29 cellular contexts compared by ENCODE assay signal in the genomic region with DNA sequence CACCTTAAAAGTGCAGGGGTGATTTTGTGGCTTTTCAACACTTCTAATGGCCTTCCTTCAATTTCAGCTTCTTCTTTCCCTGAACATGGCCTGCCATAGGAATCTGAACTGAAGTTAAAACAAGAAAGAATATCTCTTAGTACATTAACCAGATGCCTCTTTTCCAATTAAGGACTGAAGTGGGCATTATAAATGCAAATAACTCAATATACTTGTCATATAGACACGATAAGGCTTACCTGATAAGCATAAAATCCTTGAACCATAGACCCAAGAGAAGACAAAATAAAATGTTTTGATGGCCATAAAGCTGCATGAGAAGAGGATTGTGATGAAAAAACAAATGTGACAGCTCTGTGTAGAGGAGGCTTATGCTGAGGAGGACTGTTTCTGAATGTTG.
"Had no signal": no experiment of that assay in that cellular context is flagged by ENCODE, and none has a peak within 500 bp of the region (broad histone marks: within the 10 kb centered on the region; RNA-seq: fewer than 3 reads in every experiment).

No MANE protein-coding gene starts in this region.

- H3K9me3 Mint-ChIP-seq: stimulated activated memory B cell treated with anti-CD40 and anti-IgM and Interleukin-4, amounts not matched to agents 10 μg/mL and 1 μg/mL and 100 μg/mL, for 72 hours; stimulated activated naive B cell treated with anti-CD40 and anti-IgM and Interleukin-4, amounts not matched to agents 10 μg/mL and 1 μg/mL and 100 μg/mL, for 72 hours; stimulated activated naive CD8-positive, alpha-beta T cell treated with anti-CD3 and anti-CD28 coated beads, Interleukin-15, amount 100 ng/mL, for 72 hours; stimulated activated naive CD8-positive, alpha-beta T cell treated with anti-CD3 and anti-CD28 coated beads, Interleukin-15, Interleukin-2, amounts not matched to agents 100 ng/mL and 50 ng/mL, for 24 hours; type B pancreatic cell had no signal

- ATAC-seq: stimulated activated effector memory CD8-positive, alpha-beta T cell treated with anti-CD3 and anti-CD28 coated beads, Interleukin-12 subunit alpha, Interleukin-12 subunit beta, amount 100 ng/mL, for 72 hours; stimulated activated memory B cell treated with anti-CD40 and anti-IgM and Interleukin-4, amounts not matched to agents 10 μg/mL and 1 μg/mL and 100 μg/mL, for 72 hours; stimulated activated naive B cell treated with anti-CD40 and anti-IgM and Interleukin-4, amounts not matched to agents 10 μg/mL and 1 μg/mL and 100 μg/mL, for 72 hours; stimulated activated naive CD8-positive, alpha-beta T cell treated with anti-CD3 and anti-CD28 coated beads, Interleukin-15, amount 100 ng/mL, for 72 hours; stimulated activated naive CD8-positive, alpha-beta T cell treated with anti-CD3 and anti-CD28 coated beads, Interleukin-15, Interleukin-2, amounts not matched to agents 100 U/mL and 50 U/mL, for 24 hours; upper lobe of right lung had no signal

- H3K9me3 ChIP-seq: stomach, suprapubic skin, testis, thoracic aorta, thyroid gland, tibial artery, tibial nerve, transverse colon, upper lobe of left lung, upper lobe of right lung, uterus, vagina had no signal

- H3K27ac Mint-ChIP-seq: stimulated activated effector memory CD8-positive, alpha-beta T cell treated with anti-CD3 and anti-CD28 coated beads, Interleukin-12 subunit alpha, Interleukin-12 subunit beta, amount 100 ng/mL, for 72 hours; stimulated activated memory B cell treated with anti-CD40 and anti-IgM and Interleukin-4, amounts not matched to agents 10 μg/mL and 1 μg/mL and 100 μg/mL, for 72 hours; stimulated activated naive B cell treated with anti-CD40 and anti-IgM and Interleukin-4, amounts not matched to agents 10 μg/mL and 1 μg/mL and 100 μg/mL, for 72 hours; stimulated activated naive CD8-positive, alpha-beta T cell treated with anti-CD3 and anti-CD28 coated beads, Interleukin-15, amount 100 ng/mL, for 72 hours; stimulated activated naive CD8-positive, alpha-beta T cell treated with anti-CD3 and anti-CD28 coated beads, Interleukin-15, Interleukin-2, amounts not matched to agents 100 ng/mL and 50 ng/mL, for 24 hours; type B pancreatic cell had no signal

- H3K4me3 ChIP-seq: stomach, suprapubic skin, testis, thoracic aorta, thyroid gland, tibial artery, tibial nerve, transverse colon, upper lobe of left lung, upper lobe of right lung, uterus, vagina had no signal

- H3K4me1 Mint-ChIP-seq: stimulated activated effector memory CD8-positive, alpha-beta T cell treated with anti-CD3 and anti-CD28 coated beads, Interleukin-12 subunit alpha, Interleukin-12 subunit beta, amount 100 ng/mL, for 72 hours; stimulated activated memory B cell treated with anti-CD40 and anti-IgM and Interleukin-4, amounts not matched to agents 10 μg/mL and 1 μg/mL and 100 μg/mL, for 72 hours; stimulated activated naive B cell treated with anti-CD40 and anti-IgM and Interleukin-4, amounts not matched to agents 10 μg/mL and 1 μg/mL and 100 μg/mL, for 72 hours; stimulated activated naive CD8-positive, alpha-beta T cell treated with anti-CD3 and anti-CD28 coated beads, Interleukin-15, amount 100 ng/mL, for 72 hours had no signal

- DNase-seq: stimulated activated CD4-positive, alpha-beta T cell treated with anti-CD3 and anti-CD28 coated beads, Interleukin-2, amount 100 ng/mL, for 48 hours; stimulated activated CD4-positive, alpha-beta T cell treated with anti-CD3 and anti-CD28 coated beads, Interleukin-4, amount 100 ng/mL, for 1 hour; stimulated activated CD4-positive, alpha-beta T cell treated with anti-CD3 and anti-CD28 coated beads, Interleukin-4, amount 100 ng/mL, for 24 hours; stimulated activated CD4-positive, alpha-beta T cell treated with anti-CD3 and anti-CD28 coated beads, Interleukin-4, amount 100 ng/mL, for 4 hours; stimulated activated CD8-positive, alpha-beta memory T cell treated with anti-CD3 and anti-CD28 coated beads, Interleukin-4, amount 100 ng/mL, for 48 hours; stimulated activated naive B cell treated with anti-CD40 and anti-IgM and Interleukin-4, amounts not matched to agents 10 μg/mL and 1 μg/mL and 100 μg/mL, for 72 hours; stimulated activated naive CD4-positive, alpha-beta T cell; stimulated activated naive CD4-positive, alpha-beta T cell treated with Interleukin-2 at 50 U/mL for 16 hours; stimulated activated naive CD8-positive, alpha-beta T cell treated with anti-CD3 and anti-CD28 coated beads, Interleukin-15, amount 100 ng/mL, for 72 hours; stimulated activated naive CD8-positive, alpha-beta T cell treated with anti-CD3 and anti-CD28 coated beads, Interleukin-15, Interleukin-2, amounts not matched to agents 100 U/mL and 50 U/mL, for 24 hours; stomach; substantia nigra; testis; thyroid gland; tibial artery; transverse colon; trophoblast cell; upper lobe of left lung; upper lobe of right lung; uterus had no signal

- FAIRE-seq: urothelium cell line had no signal

- H3K27me3 Mint-ChIP-seq: stimulated activated memory B cell treated with anti-CD40 and anti-IgM and Interleukin-4, amounts not matched to agents 10 μg/mL and 1 μg/mL and 100 μg/mL, for 72 hours; stimulated activated naive B cell treated with anti-CD40 and anti-IgM and Interleukin-4, amounts not matched to agents 10 μg/mL and 1 μg/mL and 100 μg/mL, for 72 hours; stimulated activated naive CD8-positive, alpha-beta T cell treated with anti-CD3 and anti-CD28 coated beads, Interleukin-15, Interleukin-2, amounts not matched to agents 100 ng/mL and 50 ng/mL, for 24 hours had no signal

- H3K36me3 ChIP-seq: stomach, suprapubic skin, thoracic aorta, thyroid gland, tibial artery, tibial nerve, transverse colon, upper lobe of left lung, upper lobe of right lung, uterus, vagina had no signal

- H3K27ac ChIP-seq: stomach, suprapubic skin, testis, thoracic aorta, thyroid gland, tibial artery, tibial nerve, transverse colon, upper lobe of left lung, upper lobe of right lung, uterus, vagina had no signal

- H3K27me3 ChIP-seq: stomach, suprapubic skin, testis, thyroid gland, tibial artery, tibial nerve, transverse colon, upper lobe of left lung, upper lobe of right lung, uterus, vagina had no signal

- H3K4me3 Mint-ChIP-seq: stimulated activated effector memory CD8-positive, alpha-beta T cell treated with anti-CD3 and anti-CD28 coated beads, Interleukin-12 subunit alpha, Interleukin-12 subunit beta, amount 100 ng/mL, for 72 hours; stimulated activated memory B cell treated with anti-CD40 and anti-IgM and Interleukin-4, amounts not matched to agents 10 μg/mL and 1 μg/mL and 100 μg/mL, for 72 hours; stimulated activated naive B cell treated with anti-CD40 and anti-IgM and Interleukin-4, amounts not matched to agents 10 μg/mL and 1 μg/mL and 100 μg/mL, for 72 hours; stimulated activated naive CD8-positive, alpha-beta T cell treated with anti-CD3 and anti-CD28 coated beads, Interleukin-15, amount 100 ng/mL, for 72 hours; stimulated activated naive CD8-positive, alpha-beta T cell treated with anti-CD3 and anti-CD28 coated beads, Interleukin-15, Interleukin-2, amounts not matched to agents 100 ng/mL and 50 ng/mL, for 24 hours; type B pancreatic cell had no signal

- H3K36me3 Mint-ChIP-seq: stimulated activated effector memory CD8-positive, alpha-beta T cell treated with anti-CD3 and anti-CD28 coated beads, Interleukin-12 subunit alpha, Interleukin-12 subunit beta, amount 100 ng/mL, for 72 hours; stimulated activated memory B cell treated with anti-CD40 and anti-IgM and Interleukin-4, amounts not matched to agents 10 μg/mL and 1 μg/mL and 100 μg/mL, for 72 hours; stimulated activated naive B cell treated with anti-CD40 and anti-IgM and Interleukin-4, amounts not matched to agents 10 μg/mL and 1 μg/mL and 100 μg/mL, for 72 hours; type B pancreatic cell had no signal

- H3K4me1 ChIP-seq: stomach, suprapubic skin, testis, thyroid gland, tibial artery, transverse colon, upper lobe of left lung, upper lobe of right lung, uterus, vagina had no signal
